ENCODE assay signal across 8 cellular contexts in genomic region chr4:67871867-67872266, GRCh38.
DNase-seq lines count a peak whose midpoint lies in the region; ATAC-seq and TF ChIP-seq lines count a peak whose summit lies in the region.

No MANE protein-coding gene starts in this region.

- TF ChIP-seq CTCF in fibroblast of mammary gland (conservative IDR thresholded peaks at IDR 0.05; ENCODE audit: control insufficient read depth, insufficient read depth, low read depth, low read length): peak; percentile 64

- H3K4me3 ChIP-seq in fibroblast of mammary gland (ENCODE audit: control insufficient read depth, low read depth, low read length): no peak overlapping the region

- no peaks in the 10 kb centered on the region for H3K36me3 Mint-ChIP-seq in stimulated activated memory B cell treated with anti-CD40 and anti-IgM and Interleukin-4, amounts not matched to agents 10 μg/mL and 1 μg/mL and 100 μg/mL, for 72 hours

- peaks cover 3% of the 10 kb centered on the region for H3K9me3 Mint-ChIP-seq in stimulated activated memory B cell treated with anti-CD40 and anti-IgM and Interleukin-4, amounts not matched to agents 10 μg/mL and 1 μg/mL and 100 μg/mL, for 72 hours

- H3K4me1 Mint-ChIP-seq in stimulated activated memory B cell treated with anti-CD40 and anti-IgM and Interleukin-4, amounts not matched to agents 10 μg/mL and 1 μg/mL and 100 μg/mL, for 72 hours: no peaks in the 10 kb centered on the region

- DNase-seq in DMS114 treated with DMSO at 0.1 percent for 48 hours (lab: John Stamatoyannopoulos, UW; ENCODE audit: unreplicated experiment) (peak; percentile 18), OCI-M2 (lab: John Stamatoyannopoulos, UW; ENCODE audit: unreplicated experiment) (peak; percentile 16), fibroblast of mammary gland (ENCODE audit: low read depth) (peak; percentile 72), superior temporal gyrus (ENCODE audit: extremely low spot score) (peak; percentile 56), NCI-H1048 (lab: John Stamatoyannopoulos, UW) (no peak)

- no peak overlapping the region for H3K4me3 Mint-ChIP-seq in stimulated activated memory B cell treated with anti-CD40 and anti-IgM and Interleukin-4, amounts not matched to agents 10 μg/mL and 1 μg/mL and 100 μg/mL, for 72 hours

- ATAC-seq in GM19397 (IDR thresholded peaks at IDR 0.05; ENCODE audit: unreplicated experiment) (peak; percentile 56), HG03442 (IDR thresholded peaks at IDR 0.05; ENCODE audit: unreplicated experiment) (peak; percentile 97)
- ATAC-seq in stimulated activated memory B cell treated with anti-CD40 and anti-IgM and Interleukin-4, amounts not matched to agents 10 μg/mL and 1 μg/mL and 100 μg/mL, for 72 hours: no peak

- H3K27me3 Mint-ChIP-seq in stimulated activated memory B cell treated with anti-CD40 and anti-IgM and Interleukin-4, amounts not matched to agents 10 μg/mL and 1 μg/mL and 100 μg/mL, for 72 hours: peaks cover 7% of the 10 kb centered on the region

- H3K27ac Mint-ChIP-seq in stimulated activated memory B cell treated with anti-CD40 and anti-IgM and Interleukin-4, amounts not matched to agents 10 μg/mL and 1 μg/mL and 100 μg/mL, for 72 hours: no peak overlapping the region
